ENCODE assay signal across 1 cellular context in the genomic region with DNA sequence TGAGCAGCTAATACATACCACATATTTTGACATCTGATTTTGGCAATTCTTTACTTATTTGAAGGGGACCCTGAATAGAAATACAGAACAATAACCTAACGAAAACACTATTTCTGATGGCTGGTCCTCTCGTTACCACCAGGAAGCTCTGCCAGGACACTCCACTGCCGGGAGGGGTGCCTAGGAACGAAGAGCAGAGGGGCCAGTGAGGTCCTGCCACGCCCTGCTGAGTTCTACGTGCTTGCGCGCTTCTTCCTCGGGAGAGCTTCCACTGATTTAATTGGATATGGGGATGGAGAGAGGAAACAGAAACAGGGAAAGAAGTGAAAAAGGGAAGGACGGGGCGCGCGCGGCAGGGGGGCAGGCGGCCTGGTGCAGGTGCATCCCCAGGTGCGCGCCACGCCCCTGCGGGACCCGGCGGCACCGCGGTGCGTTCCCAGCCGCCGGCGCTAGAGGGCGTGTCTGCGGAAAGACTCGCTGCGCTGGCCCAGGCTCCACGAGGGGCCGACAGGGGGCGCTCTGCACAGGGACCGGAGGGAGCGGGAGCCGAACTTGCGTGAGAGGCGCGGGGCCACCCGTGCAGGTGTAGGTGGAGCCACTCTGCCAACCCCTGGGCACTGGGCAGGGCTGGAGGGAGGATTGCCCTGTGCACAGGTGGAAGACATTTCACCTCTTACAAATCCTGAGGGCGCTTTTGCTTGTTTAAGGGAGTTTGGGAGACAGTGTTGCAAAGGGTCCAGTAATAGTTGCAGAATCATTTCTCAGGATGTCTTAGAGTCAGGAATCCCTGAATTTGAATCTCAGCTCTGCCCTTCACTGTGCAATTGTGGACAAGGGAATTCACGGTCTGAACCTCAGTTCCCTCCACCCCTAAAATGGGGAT.
TF ChIP-seq lines count a peak whose summit lies in the region.

No MANE protein-coding gene starts in this region.

TF ChIP-seq in K562, 482 proteins besides CTCF, POLR2A, EP300 and RAD21 (continued from another document and continues in another):
- TF ChIP-seq, protein P1, sequence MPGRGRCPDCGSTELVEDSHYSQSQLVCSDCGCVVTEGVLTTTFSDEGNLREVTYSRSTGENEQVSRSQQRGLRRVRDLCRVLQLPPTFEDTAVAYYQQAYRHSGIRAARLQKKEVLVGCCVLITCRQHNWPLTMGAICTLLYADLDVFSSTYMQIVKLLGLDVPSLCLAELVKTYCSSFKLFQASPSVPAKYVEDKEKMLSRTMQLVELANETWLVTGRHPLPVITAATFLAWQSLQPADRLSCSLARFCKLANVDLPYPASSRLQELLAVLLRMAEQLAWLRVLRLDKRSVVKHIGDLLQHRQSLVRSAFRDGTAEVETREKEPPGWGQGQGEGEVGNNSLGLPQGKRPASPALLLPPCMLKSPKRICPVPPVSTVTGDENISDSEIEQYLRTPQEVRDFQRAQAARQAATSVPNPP (IDR thresholded peaks at IDR 0.05; ENCODE audit: borderline replicate concordance, insufficient read depth, insufficient read length) = no peak
- TF ChIP-seq NR2F6 (CRISPR knock-in tag; IDR thresholded peaks at IDR 0.05) (no peak), ZBTB17 (CRISPR knock-in tag; IDR thresholded peaks at IDR 0.05) (no peak), CBFA2T2 (conservative IDR thresholded peaks at IDR 0.05) (0 out of 2 replicates have a peak, but pooled peaks have one; percentile 16), SMARCB1 (IDR thresholded peaks at IDR 0.05; ENCODE audit: insufficient read length, low read depth) (no peak), ZNF584 (CRISPR knock-in tag; IDR thresholded peaks at IDR 0.05; ENCODE audit: low read depth) (no peak), PCBP1 (IDR thresholded peaks at IDR 0.05; ENCODE audit: low read depth, low read length, poor library complexity, severe bottlenecking) (peak; percentile 55), HDAC8 (tag; IDR thresholded peaks at IDR 0.05) (no peak), SRSF3 (IDR thresholded peaks at IDR 0.05; ENCODE audit: insufficient read depth, low read length) (no peak), NCOR1 (IDR thresholded peaks at IDR 0.05) (peak; percentile 23; the same call in 1 of the 2 replicates), BDP1 (IDR thresholded peaks at IDR 0.05; ENCODE audit: insufficient read depth, insufficient read length) (no peak), TAF9B (IDR thresholded peaks at IDR 0.05; ENCODE audit: partially characterized antibody) (no peak), ZNF717 (CRISPR knock-in tag; IDR thresholded peaks at IDR 0.05) (no peak), CC2D1A (IDR thresholded peaks at IDR 0.05) (no peak), TCF7L2 (IDR thresholded peaks at IDR 0.05; ENCODE audit: low read depth, low read length) (no peak), TAF15 (IDR thresholded peaks at IDR 0.05; ENCODE audit: low read depth, low read length) (no peak), NCOA6 (IDR thresholded peaks at IDR 0.05) (no peak), STAT5A (IDR thresholded peaks at IDR 0.05; ENCODE audit: borderline replicate concordance, low read length) (no peak), POLR2H (tag; IDR thresholded peaks at IDR 0.05; ENCODE audit: low read depth) (no peak), ZNF77 (CRISPR knock-in tag; IDR thresholded peaks at IDR 0.05) (no peak), ELF4 (CRISPR knock-in tag; IDR thresholded peaks at IDR 0.05) (no peak), NR3C1 (CRISPR knock-in tag; IDR thresholded peaks at IDR 0.05) (no peak), OTX1 (CRISPR knock-in tag; IDR thresholded peaks at IDR 0.05) (no peak), MCM5 (IDR thresholded peaks at IDR 0.05; ENCODE audit: low read depth) (no peak), HNRNPLL (IDR thresholded peaks at IDR 0.05; ENCODE audit: low read depth, low read length, poor library complexity, severe bottlenecking) (peak; percentile 28), EP400 (IDR thresholded peaks at IDR 0.05) (no peak), HIVEP1 (CRISPR knock-in tag; IDR thresholded peaks at IDR 0.05) (no peak), CBFB (CRISPR knock-in tag; IDR thresholded peaks at IDR 0.05) (no peak), SMARCE1 (IDR thresholded peaks at IDR 0.05) (no peak), HLTF (IDR thresholded peaks at IDR 0.05) (no peak), SPI1 (IDR thresholded peaks at IDR 0.05; ENCODE audit: borderline replicate concordance, low read depth, low read length) (no peak), ZNF232 (CRISPR knock-in tag; IDR thresholded peaks at IDR 0.05) (no peak), TEAD1 (CRISPR knock-in tag; IDR thresholded peaks at IDR 0.05) (no peak), GATA2 (CRISPR knock-in tag; IDR thresholded peaks at IDR 0.05) (no peak), DDX20 (tag; IDR thresholded peaks at IDR 0.05; ENCODE audit: low read depth) (no peak), RBM22 (IDR thresholded peaks at IDR 0.05; ENCODE audit: low read depth, low read length, poor library complexity, severe bottlenecking) (no peak), SREBF1 (IDR thresholded peaks at IDR 0.05; ENCODE audit: borderline replicate concordance, low read depth, low read length) (no peak), SMC3 (conservative IDR thresholded peaks at IDR 0.05; ENCODE audit: insufficient read depth, low read depth, low read length) (peak; percentile 91), MYBL2 (IDR thresholded peaks at IDR 0.05; ENCODE audit: low read depth) (no peak), MYBL2 (CRISPR knock-in tag; IDR thresholded peaks at IDR 0.05; ENCODE audit: borderline replicate concordance) (no peak), ELF1 (tag; IDR thresholded peaks at IDR 0.05) (no peak), ETV6 (IDR thresholded peaks at IDR 0.05; ENCODE audit: borderline replicate concordance in 1 of 2, low read depth in 2 of 2, low read length in 1 of 2) (no peak), ETV6 (CRISPR knock-in tag; IDR thresholded peaks at IDR 0.05; ENCODE audit: borderline replicate concordance) (no peak), JUND (IDR thresholded peaks at IDR 0.05; ENCODE audit: borderline replicate concordance, low read depth, low read length) (peak; percentile 58), JUND (tag; IDR thresholded peaks at IDR 0.05; ENCODE audit: borderline replicate concordance, low read depth, low read length) (no peak; the same call in 2 of the 3 replicates), ZNF140 (CRISPR knock-in tag; IDR thresholded peaks at IDR 0.05) (no peak), GTF2F1 (IDR thresholded peaks at IDR 0.05; ENCODE audit: low read depth, low read length) (no peak), SIN3A (IDR thresholded peaks at IDR 0.05; ENCODE audit: borderline replicate concordance in 2 of 2, control insufficient read depth in 1 of 2, low read depth in 2 of 2, low read length in 2 of 2) (no peak)
- TF ChIP-seq, protein P2, sequence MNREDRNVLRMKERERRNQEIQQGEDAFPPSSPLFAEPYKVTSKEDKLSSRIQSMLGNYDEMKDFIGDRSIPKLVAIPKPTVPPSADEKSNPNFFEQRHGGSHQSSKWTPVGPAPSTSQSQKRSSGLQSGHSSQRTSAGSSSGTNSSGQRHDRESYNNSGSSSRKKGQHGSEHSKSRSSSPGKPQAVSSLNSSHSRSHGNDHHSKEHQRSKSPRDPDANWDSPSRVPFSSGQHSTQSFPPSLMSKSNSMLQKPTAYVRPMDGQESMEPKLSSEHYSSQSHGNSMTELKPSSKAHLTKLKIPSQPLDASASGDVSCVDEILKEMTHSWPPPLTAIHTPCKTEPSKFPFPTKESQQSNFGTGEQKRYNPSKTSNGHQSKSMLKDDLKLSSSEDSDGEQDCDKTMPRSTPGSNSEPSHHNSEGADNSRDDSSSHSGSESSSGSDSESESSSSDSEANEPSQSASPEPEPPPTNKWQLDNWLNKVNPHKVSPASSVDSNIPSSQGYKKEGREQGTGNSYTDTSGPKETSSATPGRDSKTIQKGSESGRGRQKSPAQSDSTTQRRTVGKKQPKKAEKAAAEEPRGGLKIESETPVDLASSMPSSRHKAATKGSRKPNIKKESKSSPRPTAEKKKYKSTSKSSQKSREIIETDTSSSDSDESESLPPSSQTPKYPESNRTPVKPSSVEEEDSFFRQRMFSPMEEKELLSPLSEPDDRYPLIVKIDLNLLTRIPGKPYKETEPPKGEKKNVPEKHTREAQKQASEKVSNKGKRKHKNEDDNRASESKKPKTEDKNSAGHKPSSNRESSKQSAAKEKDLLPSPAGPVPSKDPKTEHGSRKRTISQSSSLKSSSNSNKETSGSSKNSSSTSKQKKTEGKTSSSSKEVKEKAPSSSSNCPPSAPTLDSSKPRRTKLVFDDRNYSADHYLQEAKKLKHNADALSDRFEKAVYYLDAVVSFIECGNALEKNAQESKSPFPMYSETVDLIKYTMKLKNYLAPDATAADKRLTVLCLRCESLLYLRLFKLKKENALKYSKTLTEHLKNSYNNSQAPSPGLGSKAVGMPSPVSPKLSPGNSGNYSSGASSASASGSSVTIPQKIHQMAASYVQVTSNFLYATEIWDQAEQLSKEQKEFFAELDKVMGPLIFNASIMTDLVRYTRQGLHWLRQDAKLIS (CRISPR knock-in tag; IDR thresholded peaks at IDR 0.05) = peak; percentile 45; the same call in 1 of the 2 replicates
- TF ChIP-seq, protein P3, sequence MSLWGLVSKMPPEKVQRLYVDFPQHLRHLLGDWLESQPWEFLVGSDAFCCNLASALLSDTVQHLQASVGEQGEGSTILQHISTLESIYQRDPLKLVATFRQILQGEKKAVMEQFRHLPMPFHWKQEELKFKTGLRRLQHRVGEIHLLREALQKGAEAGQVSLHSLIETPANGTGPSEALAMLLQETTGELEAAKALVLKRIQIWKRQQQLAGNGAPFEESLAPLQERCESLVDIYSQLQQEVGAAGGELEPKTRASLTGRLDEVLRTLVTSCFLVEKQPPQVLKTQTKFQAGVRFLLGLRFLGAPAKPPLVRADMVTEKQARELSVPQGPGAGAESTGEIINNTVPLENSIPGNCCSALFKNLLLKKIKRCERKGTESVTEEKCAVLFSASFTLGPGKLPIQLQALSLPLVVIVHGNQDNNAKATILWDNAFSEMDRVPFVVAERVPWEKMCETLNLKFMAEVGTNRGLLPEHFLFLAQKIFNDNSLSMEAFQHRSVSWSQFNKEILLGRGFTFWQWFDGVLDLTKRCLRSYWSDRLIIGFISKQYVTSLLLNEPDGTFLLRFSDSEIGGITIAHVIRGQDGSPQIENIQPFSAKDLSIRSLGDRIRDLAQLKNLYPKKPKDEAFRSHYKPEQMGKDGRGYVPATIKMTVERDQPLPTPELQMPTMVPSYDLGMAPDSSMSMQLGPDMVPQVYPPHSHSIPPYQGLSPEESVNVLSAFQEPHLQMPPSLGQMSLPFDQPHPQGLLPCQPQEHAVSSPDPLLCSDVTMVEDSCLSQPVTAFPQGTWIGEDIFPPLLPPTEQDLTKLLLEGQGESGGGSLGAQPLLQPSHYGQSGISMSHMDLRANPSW (CRISPR knock-in tag; IDR thresholded peaks at IDR 0.05) = no peak
- TF ChIP-seq, protein P4, sequence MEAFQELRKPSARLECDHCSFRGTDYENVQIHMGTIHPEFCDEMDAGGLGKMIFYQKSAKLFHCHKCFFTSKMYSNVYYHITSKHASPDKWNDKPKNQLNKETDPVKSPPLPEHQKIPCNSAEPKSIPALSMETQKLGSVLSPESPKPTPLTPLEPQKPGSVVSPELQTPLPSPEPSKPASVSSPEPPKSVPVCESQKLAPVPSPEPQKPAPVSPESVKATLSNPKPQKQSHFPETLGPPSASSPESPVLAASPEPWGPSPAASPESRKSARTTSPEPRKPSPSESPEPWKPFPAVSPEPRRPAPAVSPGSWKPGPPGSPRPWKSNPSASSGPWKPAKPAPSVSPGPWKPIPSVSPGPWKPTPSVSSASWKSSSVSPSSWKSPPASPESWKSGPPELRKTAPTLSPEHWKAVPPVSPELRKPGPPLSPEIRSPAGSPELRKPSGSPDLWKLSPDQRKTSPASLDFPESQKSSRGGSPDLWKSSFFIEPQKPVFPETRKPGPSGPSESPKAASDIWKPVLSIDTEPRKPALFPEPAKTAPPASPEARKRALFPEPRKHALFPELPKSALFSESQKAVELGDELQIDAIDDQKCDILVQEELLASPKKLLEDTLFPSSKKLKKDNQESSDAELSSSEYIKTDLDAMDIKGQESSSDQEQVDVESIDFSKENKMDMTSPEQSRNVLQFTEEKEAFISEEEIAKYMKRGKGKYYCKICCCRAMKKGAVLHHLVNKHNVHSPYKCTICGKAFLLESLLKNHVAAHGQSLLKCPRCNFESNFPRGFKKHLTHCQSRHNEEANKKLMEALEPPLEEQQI (IDR thresholded peaks at IDR 0.05) = no peak; the same call in 1 of the 2 replicates
- TF ChIP-seq, protein P5, sequence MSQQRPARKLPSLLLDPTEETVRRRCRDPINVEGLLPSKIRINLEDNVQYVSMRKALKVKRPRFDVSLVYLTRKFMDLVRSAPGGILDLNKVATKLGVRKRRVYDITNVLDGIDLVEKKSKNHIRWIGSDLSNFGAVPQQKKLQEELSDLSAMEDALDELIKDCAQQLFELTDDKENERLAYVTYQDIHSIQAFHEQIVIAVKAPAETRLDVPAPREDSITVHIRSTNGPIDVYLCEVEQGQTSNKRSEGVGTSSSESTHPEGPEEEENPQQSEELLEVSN (IDR thresholded peaks at IDR 0.05; ENCODE audit: borderline replicate concordance in 1 of 2, extremely low read depth in 1 of 2, insufficient read depth in 1 of 2, insufficient read length in 1 of 2, low read depth in 1 of 2, low read length in 1 of 2, poor library complexity in 1 of 2, severe bottlenecking in 1 of 2) = peak in 1 of 2 experiments; percentile 67
- TF ChIP-seq, protein P6, sequence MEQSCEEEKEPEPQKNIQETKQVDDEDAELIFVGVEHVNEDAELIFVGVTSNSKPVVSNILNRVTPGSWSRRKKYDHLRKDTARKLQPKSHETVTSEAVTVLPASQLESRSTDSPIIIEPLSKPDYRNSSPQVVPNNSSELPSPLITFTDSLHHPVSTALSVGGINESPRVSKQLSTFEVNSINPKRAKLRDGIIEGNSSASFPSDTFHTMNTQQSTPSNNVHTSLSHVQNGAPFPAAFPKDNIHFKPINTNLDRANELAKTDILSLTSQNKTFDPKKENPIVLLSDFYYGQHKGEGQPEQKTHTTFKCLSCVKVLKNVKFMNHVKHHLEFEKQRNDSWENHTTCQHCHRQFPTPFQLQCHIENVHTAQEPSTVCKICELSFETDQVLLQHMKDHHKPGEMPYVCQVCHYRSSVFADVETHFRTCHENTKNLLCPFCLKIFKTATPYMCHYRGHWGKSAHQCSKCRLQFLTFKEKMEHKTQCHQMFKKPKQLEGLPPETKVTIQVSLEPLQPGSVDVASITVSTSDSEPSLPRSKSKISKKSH (CRISPR knock-in tag; IDR thresholded peaks at IDR 0.05) = no peak
- TF ChIP-seq, protein P7, sequence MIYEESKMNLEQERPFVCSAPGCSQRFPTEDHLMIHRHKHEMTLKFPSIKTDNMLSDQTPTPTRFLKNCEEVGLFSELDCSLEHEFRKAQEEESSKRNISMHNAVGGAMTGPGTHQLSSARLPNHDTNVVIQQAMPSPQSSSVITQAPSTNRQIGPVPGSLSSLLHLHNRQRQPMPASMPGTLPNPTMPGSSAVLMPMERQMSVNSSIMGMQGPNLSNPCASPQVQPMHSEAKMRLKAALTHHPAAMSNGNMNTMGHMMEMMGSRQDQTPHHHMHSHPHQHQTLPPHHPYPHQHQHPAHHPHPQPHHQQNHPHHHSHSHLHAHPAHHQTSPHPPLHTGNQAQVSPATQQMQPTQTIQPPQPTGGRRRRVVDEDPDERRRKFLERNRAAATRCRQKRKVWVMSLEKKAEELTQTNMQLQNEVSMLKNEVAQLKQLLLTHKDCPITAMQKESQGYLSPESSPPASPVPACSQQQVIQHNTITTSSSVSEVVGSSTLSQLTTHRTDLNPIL (CRISPR knock-in tag; IDR thresholded peaks at IDR 0.05) = no peak
